In the genomic region with DNA sequence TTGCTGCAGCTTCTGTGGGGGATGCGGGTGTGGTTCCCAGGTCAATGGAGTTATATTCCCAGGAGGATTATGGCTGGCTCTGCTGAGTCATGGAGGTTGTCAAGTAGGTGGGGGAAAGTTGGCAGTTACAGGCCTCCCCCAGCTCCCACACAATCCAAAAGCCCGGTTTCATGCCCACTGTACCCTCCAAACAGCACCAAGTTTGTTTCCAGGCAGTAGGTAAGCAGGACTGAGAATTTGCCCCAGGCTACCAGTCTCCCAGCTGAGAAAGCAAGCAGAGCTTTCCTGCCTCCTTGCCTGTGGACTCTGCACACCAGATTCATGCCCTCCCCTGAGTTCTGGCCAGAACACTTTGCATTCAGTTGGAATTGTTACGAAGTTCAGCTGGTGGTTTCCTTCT, we compare ENCODE assay signal across 18 cellular contexts.
DNase-seq lines count a peak whose midpoint lies in the region; ATAC-seq, FAIRE-seq and TF ChIP-seq lines count a peak whose summit lies in the region.
"Had no signal": no experiment of that assay in that cellular context is flagged by ENCODE, and none has a peak within 500 bp of the region (broad histone marks: within the 10 kb centered on the region; RNA-seq: fewer than 3 reads in every experiment).

No MANE protein-coding gene starts in this region.

- H3K36me3 ChIP-seq in breast epithelium (no peaks in the 10 kb centered on the region), kidney (ENCODE audit: control insufficient read depth in 1 of 2, insufficient read depth in 2 of 2, low read length in 2 of 2) (no peaks in the 10 kb centered on the region)

- no peak overlapping the region for H3K9ac ChIP-seq in kidney (ENCODE audit: low read length in 2 of 2)
- H3K9ac ChIP-seq: GM23248, KMS-11 had no signal

- H3K9me3 Mint-ChIP-seq in MCF 10A (ENCODE audit: unreplicated experiment), result no peaks in the 10 kb centered on the region
- peaks cover 16% of the 10 kb centered on the region for H3K9me3 Mint-ChIP-seq in activated T-helper 2 cell treated with anti-CD3 and anti-CD28 coated beads, Interferon-gamma antibody, Interleukin-2, Interleukin-4, amounts not matched to agents 10 μg/mL and 5 μg/mL and 100 μg/mL, durations not matched to agents 14 hours and 24 hours and 36 hours

- no peaks in the 10 kb centered on the region for H3K36me3 Mint-ChIP-seq in MCF 10A (ENCODE audit: insufficient read depth, unreplicated experiment)
- no peaks in the 10 kb centered on the region for H3K36me3 Mint-ChIP-seq in activated T-helper 2 cell treated with anti-CD3 and anti-CD28 coated beads, Interferon-gamma antibody, Interleukin-2, Interleukin-4, amounts not matched to agents 10 μg/mL and 5 μg/mL and 100 μg/mL, durations not matched to agents 14 hours and 24 hours and 36 hours (ENCODE audit: low read depth)
- H3K36me3 Mint-ChIP-seq: CD8-positive, alpha-beta memory T cell had no signal

- BruUV-seq in MCF 10A (replicated peaks; lab: Mats Ljungman, UMichigan), result no TSS peak

- H3K27me3 Mint-ChIP-seq in MCF 10A (ENCODE audit: insufficient read depth, unreplicated experiment), result no peaks in the 10 kb centered on the region
- H3K27me3 Mint-ChIP-seq in activated T-helper 2 cell treated with anti-CD3 and anti-CD28 coated beads, Interferon-gamma antibody, Interleukin-2, Interleukin-4, amounts not matched to agents 10 μg/mL and 5 μg/mL and 100 μg/mL, durations not matched to agents 14 hours and 24 hours and 36 hours (ENCODE audit: low read depth), result no peaks in the 10 kb centered on the region
- H3K27me3 Mint-ChIP-seq: CD8-positive, alpha-beta memory T cell had no signal

- H3K27ac ChIP-seq in breast epithelium (no peak overlapping the region), kidney (ENCODE audit: low read depth in 2 of 2, low read length in 2 of 2) (no peak overlapping the region)
- H3K27ac ChIP-seq: 22Rv1, GM23248, KMS-11 had no signal

- H3K4me3 ChIP-seq in breast epithelium, result no peak overlapping the region
- no peak overlapping the region for H3K4me3 ChIP-seq in kidney (ENCODE audit: low read length in 2 of 2)
- H3K4me3 ChIP-seq: GM23248 had no signal

- H3K9me3 ChIP-seq in breast epithelium (no peaks in the 10 kb centered on the region), kidney (ENCODE audit: control insufficient read depth in 1 of 2, low read length in 2 of 2) (no peaks in the 10 kb centered on the region)
- H3K9me3 ChIP-seq: Caco-2 had no signal

- H3K4me1 Mint-ChIP-seq in MCF 10A (ENCODE audit: insufficient read depth, unreplicated experiment), result peaks cover 11% of the 10 kb centered on the region
- no peaks in the 10 kb centered on the region for H3K4me1 Mint-ChIP-seq in activated T-helper 2 cell treated with anti-CD3 and anti-CD28 coated beads, Interferon-gamma antibody, Interleukin-2, Interleukin-4, amounts not matched to agents 10 μg/mL and 5 μg/mL and 100 μg/mL, durations not matched to agents 14 hours and 24 hours and 36 hours (ENCODE audit: low read depth)
- H3K4me1 Mint-ChIP-seq: CD8-positive, alpha-beta memory T cell had no signal

- ATAC-seq in HG02970 (IDR thresholded peaks at IDR 0.05; ENCODE audit: low FRiP score, unreplicated experiment), result no peak
- ATAC-seq: HepG2 had no signal

- H3K27ac Mint-ChIP-seq in MCF 10A (ENCODE audit: low read depth, unreplicated experiment), result no peak overlapping the region
- no peak overlapping the region for H3K27ac Mint-ChIP-seq in activated T-helper 2 cell treated with anti-CD3 and anti-CD28 coated beads, Interferon-gamma antibody, Interleukin-2, Interleukin-4, amounts not matched to agents 10 μg/mL and 5 μg/mL and 100 μg/mL, durations not matched to agents 14 hours and 24 hours and 36 hours
- H3K27ac Mint-ChIP-seq: CD8-positive, alpha-beta memory T cell had no signal

- FAIRE-seq in kidney (lab: Jason Lieb, UNC), result no peak
- FAIRE-seq: GM18507, HepG2, HTR-8/SVneo had no signal

- peak; percentile 48 for DNase-seq in MCF 10A (ENCODE audit: unreplicated experiment)
- DNase-seq in breast epithelium (ENCODE audit: low spot score in 2 of 2), result no peak
- peak; percentile 67 for DNase-seq in NCI-H226
- DNase-seq in kidney, result peak; percentile 10
- no peak for DNase-seq in activated T-helper 2 cell treated with anti-CD3 and anti-CD28 coated beads, Interferon-gamma antibody, Interleukin-2, Interleukin-4, amounts not matched to agents 10 μg/mL and 5 μg/mL and 100 μg/mL, durations not matched to agents 14 hours and 24 hours and 36 hours (ENCODE audit: low spot score)
- no peak for DNase-seq in ureter (ENCODE audit: low spot score)
- no peak for DNase-seq in cerebellar nuclear complex (lab: John Stamatoyannopoulos, UW)
- DNase-seq: Caco-2; CD8-positive, alpha-beta memory T cell; DMS53; GM23248; H7 had no signal

- no peak overlapping the region for H3K4me3 Mint-ChIP-seq in MCF 10A (ENCODE audit: unreplicated experiment)
- no peak overlapping the region for H3K4me3 Mint-ChIP-seq in activated T-helper 2 cell treated with anti-CD3 and anti-CD28 coated beads, Interferon-gamma antibody, Interleukin-2, Interleukin-4, amounts not matched to agents 10 μg/mL and 5 μg/mL and 100 μg/mL, durations not matched to agents 14 hours and 24 hours and 36 hours (ENCODE audit: low read depth)
- H3K4me3 Mint-ChIP-seq: CD8-positive, alpha-beta memory T cell had no signal

- CTCF ChIA-PET in MCF 10A (lab: Yijun Ruan, JAX), result interaction anchor here (0.6 to 1.2 kb wide), 3 partner anchors 88 to 1204 kb away, joined by 3 to 4 read pairs (median 3); no protein-coding TSS in a partner anchor

- POLR2A ChIA-PET in MCF 10A (lab: Yijun Ruan, JAX), result interaction anchor here (0.9 kb wide), 1 partner anchor 25 kb away, joined by 3 read pairs; no protein-coding TSS in a partner anchor

- TF ChIP-seq CTCF in MCF 10A (IDR thresholded peaks at IDR 0.05; ENCODE audit: unreplicated experiment), result no peak
- no peak for TF ChIP-seq CTCF in breast epithelium (IDR thresholded peaks at IDR 0.05)
- no peak for TF ChIP-seq CTCF in kidney (IDR thresholded peaks at IDR 0.05; ENCODE audit: borderline replicate concordance, extremely low read depth, insufficient read depth)

- H3K4me1 ChIP-seq in breast epithelium (no peaks in the 10 kb centered on the region), kidney (ENCODE audit: control insufficient read depth in 1 of 2, insufficient read depth in 1 of 2, low read depth in 1 of 2, low read length in 2 of 2) (no peaks in the 10 kb centered on the region)
- H3K4me1 ChIP-seq: Caco-2 had no signal

- H3K27me3 ChIP-seq in breast epithelium, result no peaks in the 10 kb centered on the region

- intact Hi-C loops in MCF 10A (cut with micrococcal nuclease), result no loop called here
- intact Hi-C loops in breast epithelium (cut with DNase I; ENCODE audit: low total_unique reads), result no loop called here
- intact Hi-C loops in kidney (cut with DNase I), result no loop called here
- intact Hi-C loops in activated T-helper 2 cell treated with anti-CD3 and anti-CD28 coated beads, Interferon-gamma antibody, Interleukin-2, Interleukin-4, amounts not matched to agents 10 μg/mL and 5 μg/mL and 100 μg/mL, durations not matched to agents 14 hours and 24 hours and 36 hours (cut with micrococcal nuclease), result no loop called here

- no peak for TF ChIP-seq POLR2A in breast epithelium (IDR thresholded peaks at IDR 0.05)

Comparison
In these comparisons a context has a peak if more than half of its experiments do, and no peak if none do; other contexts are left out.
1. DNase-seq: peak in MCF 10A (single experiment), NCI-H226 (single experiment) and kidney (single experiment); none in breast epithelium (0 of 2), activated T-helper 2 cell treated with anti-CD3 and anti-CD28 coated beads, Interferon-gamma antibody, Interleukin-2, Interleukin-4, amounts not matched to agents 10 μg/mL and 5 μg/mL and 100 μg/mL, durations not matched to agents 14 hours and 24 hours and 36 hours (single experiment), ureter (single experiment) and cerebellar nuclear complex (0 of 2).